Comparison of ENCODE assay signal across 9 cellular contexts in the genomic region with DNA sequence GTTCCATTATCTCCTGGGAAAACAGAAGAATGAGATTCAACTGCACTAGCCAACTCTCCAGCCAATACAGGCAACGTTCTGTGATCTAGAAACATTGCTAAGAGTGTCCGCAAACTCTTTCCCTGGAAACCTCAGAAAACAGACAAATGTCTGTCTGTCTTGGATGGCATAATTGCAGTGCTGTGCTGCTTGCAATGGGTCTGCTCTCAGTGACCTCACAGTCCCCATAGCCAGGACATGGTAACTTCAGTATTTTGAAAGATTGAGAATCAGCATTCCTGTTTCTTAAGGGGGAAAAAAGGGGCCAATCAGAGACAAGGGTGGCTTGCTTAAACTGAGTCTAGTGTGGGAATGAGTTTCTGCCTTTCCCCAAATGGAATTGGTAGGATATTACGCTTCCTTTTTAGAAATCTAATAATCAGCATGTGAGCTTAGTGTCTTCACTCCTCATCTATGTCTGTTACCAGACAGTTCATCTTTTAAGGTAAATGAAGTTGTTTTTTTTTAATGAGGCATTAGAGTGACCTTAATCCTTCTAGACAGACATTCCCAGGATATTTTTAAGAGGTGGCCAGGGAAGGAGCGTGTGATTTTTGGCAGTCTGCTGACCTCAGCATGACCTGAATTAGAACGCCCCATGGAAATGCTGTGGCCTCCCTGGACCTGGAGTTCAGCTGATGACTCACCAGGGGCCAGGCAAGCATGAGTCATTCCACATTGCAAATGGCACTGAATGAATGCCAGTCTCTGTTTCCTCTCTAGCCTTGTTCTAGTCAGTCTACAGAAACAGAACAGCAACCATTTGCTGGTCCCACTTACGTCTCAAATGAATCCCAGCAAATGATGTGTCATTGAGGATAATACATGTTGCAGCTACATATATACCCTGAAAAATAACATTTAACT.
DNase-seq lines count a peak whose midpoint lies in the region; ATAC-seq and TF ChIP-seq lines count a peak whose summit lies in the region.
"Had no signal": no experiment of that assay in that cellular context is flagged by ENCODE, and none has a peak within 500 bp of the region (broad histone marks: within the 10 kb centered on the region; RNA-seq: fewer than 3 reads in every experiment).

No MANE protein-coding gene starts in this region.

- H3K9me3 Mint-ChIP-seq in activated T-helper 2 cell treated with anti-CD3 and anti-CD28 coated beads, Interferon-gamma antibody, Interleukin-2, Interleukin-4, amounts not matched to agents 10 μg/mL and 5 μg/mL and 100 μg/mL, durations not matched to agents 14 hours and 24 hours and 36 hours: no peaks in the 10 kb centered on the region

- in situ Hi-C loops in brain microvascular endothelial cell (cut with HindIII; ENCODE audit: low pct_ligation_motif_present, low sequenced_read_pairs): no loop called here

- H3K9me3 ChIP-seq in T-helper 17 cell (ENCODE audit: control insufficient read depth, low read length, poor library complexity, severe bottlenecking): no peaks in the 10 kb centered on the region

- no peak overlapping the region for H3K4me3 ChIP-seq in brain microvascular endothelial cell (ENCODE audit: low read depth, low read length)

- no peak overlapping the region for H3K27ac Mint-ChIP-seq in activated T-helper 2 cell treated with anti-CD3 and anti-CD28 coated beads, Interferon-gamma antibody, Interleukin-2, Interleukin-4, amounts not matched to agents 10 μg/mL and 5 μg/mL and 100 μg/mL, durations not matched to agents 14 hours and 24 hours and 36 hours
- no peak overlapping the region for H3K27ac Mint-ChIP-seq in T-helper 17 cell

- H3K27ac ChIP-seq in brain microvascular endothelial cell: peak overlapping the region; percentile 97
- H3K27ac ChIP-seq: C4-2B had no signal

- H3K36me3 ChIP-seq in brain microvascular endothelial cell (replicated peaks): no peaks in the 10 kb centered on the region

- intact Hi-C loops in activated T-helper 2 cell treated with anti-CD3 and anti-CD28 coated beads, Interferon-gamma antibody, Interleukin-2, Interleukin-4, amounts not matched to agents 10 μg/mL and 5 μg/mL and 100 μg/mL, durations not matched to agents 14 hours and 24 hours and 36 hours (cut with micrococcal nuclease): no loop called here

- no peaks in the 10 kb centered on the region for H3K27me3 ChIP-seq in brain microvascular endothelial cell (replicated peaks)

- no peak overlapping the region for H3K4me3 Mint-ChIP-seq in activated T-helper 2 cell treated with anti-CD3 and anti-CD28 coated beads, Interferon-gamma antibody, Interleukin-2, Interleukin-4, amounts not matched to agents 10 μg/mL and 5 μg/mL and 100 μg/mL, durations not matched to agents 14 hours and 24 hours and 36 hours (ENCODE audit: low read depth)
- no peak overlapping the region for H3K4me3 Mint-ChIP-seq in T-helper 17 cell

- DNase-seq in SIG-M5 treated with dmso at 0.1 percent for 504 hours (lab: John Stamatoyannopoulos, UW; ENCODE audit: unreplicated experiment) (peak; percentile 56), SIG-M5 (lab: John Stamatoyannopoulos, UW) (no peak), LoVo (ENCODE audit: low spot score) (peak; percentile 87), brain microvascular endothelial cell (peak; percentile 96), iPS-NIHi11 (ENCODE audit: low spot score) (peak; percentile 62), T-helper 17 cell (no peak)
- DNase-seq in stimulated activated CD4-positive, alpha-beta T cell treated with anti-CD3 and anti-CD28 coated beads, Interleukin-12 subunit alpha, Interleukin-12 subunit beta, amount 100 ng/mL, for 4 hours: peak; percentile 4
- no peak for DNase-seq in activated T-helper 2 cell treated with anti-CD3 and anti-CD28 coated beads, Interferon-gamma antibody, Interleukin-2, Interleukin-4, amounts not matched to agents 10 μg/mL and 5 μg/mL and 100 μg/mL, durations not matched to agents 14 hours and 24 hours and 36 hours (ENCODE audit: low spot score)

- TF ChIP-seq CTCF in brain microvascular endothelial cell (IDR thresholded peaks at IDR 0.05; ENCODE audit: low read depth, low read length, missing control alignments): no peak

- no peaks in the 10 kb centered on the region for H3K27me3 Mint-ChIP-seq in activated T-helper 2 cell treated with anti-CD3 and anti-CD28 coated beads, Interferon-gamma antibody, Interleukin-2, Interleukin-4, amounts not matched to agents 10 μg/mL and 5 μg/mL and 100 μg/mL, durations not matched to agents 14 hours and 24 hours and 36 hours (ENCODE audit: low read depth)
- peaks cover 5% of the 10 kb centered on the region for H3K27me3 Mint-ChIP-seq in T-helper 17 cell

- no peaks in the 10 kb centered on the region for H3K36me3 Mint-ChIP-seq in activated T-helper 2 cell treated with anti-CD3 and anti-CD28 coated beads, Interferon-gamma antibody, Interleukin-2, Interleukin-4, amounts not matched to agents 10 μg/mL and 5 μg/mL and 100 μg/mL, durations not matched to agents 14 hours and 24 hours and 36 hours (ENCODE audit: low read depth)
- no peaks in the 10 kb centered on the region for H3K36me3 Mint-ChIP-seq in T-helper 17 cell (ENCODE audit: low read depth)

- no peak for ATAC-seq in T-helper 17 cell

- H3K4me1 Mint-ChIP-seq in activated T-helper 2 cell treated with anti-CD3 and anti-CD28 coated beads, Interferon-gamma antibody, Interleukin-2, Interleukin-4, amounts not matched to agents 10 μg/mL and 5 μg/mL and 100 μg/mL, durations not matched to agents 14 hours and 24 hours and 36 hours (ENCODE audit: low read depth): peaks cover 2% of the 10 kb centered on the region
- H3K4me1 Mint-ChIP-seq in T-helper 17 cell: no peaks in the 10 kb centered on the region

Comparison
In these comparisons a context has a peak if more than half of its experiments do, and no peak if none do; other contexts are left out.
1. DNase-seq: peak in SIG-M5 treated with dmso at 0.1 percent for 504 hours (single experiment), LoVo (single experiment), brain microvascular endothelial cell (single experiment), iPS-NIHi11 (single experiment) and stimulated activated CD4-positive, alpha-beta T cell treated with anti-CD3 and anti-CD28 coated beads, Interleukin-12 subunit alpha, Interleukin-12 subunit beta, amount 100 ng/mL, for 4 hours (single experiment); none in SIG-M5 (single experiment), activated T-helper 2 cell treated with anti-CD3 and anti-CD28 coated beads, Interferon-gamma antibody, Interleukin-2, Interleukin-4, amounts not matched to agents 10 μg/mL and 5 μg/mL and 100 μg/mL, durations not matched to agents 14 hours and 24 hours and 36 hours (single experiment) and T-helper 17 cell (0 of 3).